In the genomic region with DNA sequence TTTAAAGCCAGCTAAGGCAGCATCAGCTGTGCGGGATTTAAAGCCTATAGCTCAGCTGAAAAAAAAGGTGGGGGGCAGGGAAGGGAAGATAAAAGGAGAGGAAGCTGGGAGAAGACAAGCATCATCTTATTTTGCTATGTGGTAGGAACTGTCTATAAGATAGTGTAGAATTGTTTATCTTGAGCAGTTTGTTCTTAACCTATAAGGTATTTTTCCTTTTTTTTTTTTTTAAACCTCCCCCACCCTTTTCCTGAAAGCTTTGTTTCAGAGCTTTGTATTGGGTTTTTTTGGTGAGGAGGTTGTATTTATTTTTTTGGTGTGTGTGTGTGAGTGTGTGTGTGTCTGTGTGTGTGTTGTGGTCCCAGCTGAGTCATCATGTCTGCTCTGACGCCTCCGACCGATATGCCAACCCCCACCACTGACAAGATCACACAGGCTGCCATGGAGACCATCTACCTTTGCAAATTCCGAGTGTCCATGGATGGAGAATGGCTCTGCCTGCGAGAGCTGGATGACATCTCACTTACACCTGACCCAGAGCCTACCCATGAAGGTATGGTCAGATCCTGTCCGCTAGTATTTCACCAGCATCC, we compare ENCODE assay signal across 8 cellular contexts. TPM values are rescaled to one million over a fixed set of nuclear protein-coding genes. Genes with fewer than 3 reads are reported as not detected.
DNase-seq lines count a peak whose midpoint lies in the region; ATAC-seq and TF ChIP-seq lines count a peak whose summit lies in the region.

No MANE protein-coding gene starts in this region.

- H3K27me3 ChIP-seq in Loucy (ENCODE audit: insufficient read depth, low read length, poor library complexity, severe bottlenecking) (no peaks in the 10 kb centered on the region), heart right ventricle (no peaks in the 10 kb centered on the region)

- H3K79me2 ChIP-seq in Loucy (ENCODE audit: insufficient read depth, low read length) = peaks cover 56% of the 10 kb centered on the region

- ATAC-seq in heart right ventricle = peak in 7 of 8 donors; percentile 17 to 67 (median 61)
- ATAC-seq in HG02885 (IDR thresholded peaks at IDR 0.05; ENCODE audit: poor library complexity, unreplicated experiment) = no peak

- H3K9ac ChIP-seq in Loucy (ENCODE audit: low read depth, low read length, poor library complexity, severe bottlenecking) = no peak overlapping the region

- whole genome bisulfite sequencing in heart right ventricle, 2 donors = 42 to 49% methylated on average over 7 of the region's 7 CpGs

- H3K4me2 ChIP-seq in Loucy (ENCODE audit: low read depth, low read length, poor library complexity, severe bottlenecking) = peak overlapping the region; percentile 52

- intact Hi-C loops in heart right ventricle (cut with DNase I) = no loop called here

- H3K9me3 ChIP-seq in Loucy (ENCODE audit: insufficient read depth, low read depth, low read length) (no peaks in the 10 kb centered on the region), heart right ventricle (no peaks in the 10 kb centered on the region)

- no peak for DNase-seq in AG09309 (ENCODE audit: low read depth)
- DNase-seq in activated naive CD4-positive, alpha-beta T cell treated with Interleukin-2 at 50 U/mL for 16 hours = peak; percentile 28
- DNase-seq in heart right ventricle = no peak
- DNase-seq in NCI-H1694 treated with DMSO at 0.1 percent for 48 hours (lab: John Stamatoyannopoulos, UW) = no peak
- DNase-seq in cerebellar nuclear complex (lab: John Stamatoyannopoulos, UW) = no peak

- TF ChIP-seq CTCF in AG09309 (IDR thresholded peaks at IDR 0.05; ENCODE audit: control insufficient read depth, insufficient read depth, low read depth, low read length, missing control alignments) (no peak), Loucy (conservative IDR thresholded peaks at IDR 0.05; ENCODE audit: low read length) (no peak), heart right ventricle (IDR thresholded peaks at IDR 0.05) (no peak)

- H3K36me3 ChIP-seq in Loucy (ENCODE audit: insufficient read depth, low read length) (no peaks in the 10 kb centered on the region), heart right ventricle (peaks cover 0 to 12% (median 0%) of the 10 kb centered on the region in 9 donors)

- H3K4me1 ChIP-seq in Loucy (ENCODE audit: insufficient read depth, low read length, poor library complexity, severe bottlenecking) (peaks cover 13% of the 10 kb centered on the region), heart right ventricle (peaks cover 0 to 38% (median 28%) of the 10 kb centered on the region in 9 donors)

- H3K27ac ChIP-seq in heart right ventricle (peak overlapping the region in 9 of 10 donors; percentile 17 to 79 (median 67)), skin epidermis (peak overlapping the region in 17 of 21 experiments; percentile 22 to 85 (median 65))

- H3F3A ChIP-seq in Loucy (ENCODE audit: low read depth) = no peaks in the 10 kb centered on the region

- H4K20me1 ChIP-seq in Loucy (ENCODE audit: insufficient read depth, low read length, poor library complexity, severe bottlenecking) = no peaks in the 10 kb centered on the region

- H3K9me2 ChIP-seq in Loucy (replicated peaks; ENCODE audit: low read depth, low read length) = no peaks in the 10 kb centered on the region

- H3K4me3 ChIP-seq in AG09309 (ENCODE audit: control insufficient read depth, low read depth, low read length) (peak overlapping the region; percentile 57), Loucy (ENCODE audit: low read length, poor library complexity, severe bottlenecking) (no peak overlapping the region), heart right ventricle (peak overlapping the region in 9 of 10 donors; percentile 34 to 67 (median 57)), skin epidermis (peak overlapping the region in 5 of 7 experiments; percentile 16 to 40 (median 22))

- no peak overlapping the region for H2AFZ ChIP-seq in Loucy (ENCODE audit: low read length)

RNA-seq across cellular contexts. Expression of a gene that starts 0.5 kb away (rescaled TPM):
- total RNA-seq in heart right ventricle = 10 to 100 TPM; 13.2 to 28.7 (median 21.7) TPM
- 10 to 100 TPM; 13.5 to 24.0 TPM for polyA plus RNA-seq in heart right ventricle

RNA-seq across cellular contexts. Expression of a gene that starts 34.0 kb away (rescaled TPM):
- total RNA-seq in heart right ventricle = 10 to 100 TPM; 13.9 to 20.4 (median 18.5) TPM
- 10 to 100 TPM; 12.9 to 16.0 TPM for polyA plus RNA-seq in heart right ventricle

RNA-seq across cellular contexts. Expression of a gene that starts 56.0 kb away (rescaled TPM):
- 10 to 100 TPM in 2 of 10 donors, 1 to 10 TPM in 6, under 1 TPM in 2; 0.57 to 55.4 (median 3.8) TPM for total RNA-seq in heart right ventricle
- polyA plus RNA-seq in heart right ventricle = 1 to 10 TPM in 1 of 2 donors, under 1 TPM in 1; 0.74 to 1.1 TPM
